In genomic region chr3:72015463-72015862, GRCh38 we compare ENCODE assay signal across 22 cellular contexts.
DNase-seq lines count a peak whose midpoint lies in the region; ATAC-seq, FAIRE-seq and TF ChIP-seq lines count a peak whose summit lies in the region.
"Had no signal": no experiment of that assay in that cellular context is flagged by ENCODE, and none has a peak within 500 bp of the region (broad histone marks: within the 10 kb centered on the region; RNA-seq: fewer than 3 reads in every experiment).

No MANE protein-coding gene starts in this region.

- H3K36me3 Mint-ChIP-seq in endodermal cell (ENCODE audit: low read depth), result no peaks in the 10 kb centered on the region
- H3K36me3 Mint-ChIP-seq: activated naive CD4-positive, alpha-beta T cell treated with anti-CD3 and anti-CD28 coated beads, Interleukin-2, amount 10 ng/mL, durations not matched to agents 7 days and 5 days; CD8-positive, alpha-beta T cell; naive thymus-derived CD8-positive, alpha-beta T cell had no signal

- ATAC-seq in GM18867 (IDR thresholded peaks at IDR 0.05; ENCODE audit: unreplicated experiment), result peak; percentile 55
- ATAC-seq in HG02759 (IDR thresholded peaks at IDR 0.05; ENCODE audit: unreplicated experiment), result peak; percentile 64
- ATAC-seq: activated T-cell treated with anti-CD3 and anti-CD28 coated beads, Interleukin-2, amount 50 U/mL, for 4 hours; CD8-positive, alpha-beta T cell; naive thymus-derived CD8-positive, alpha-beta T cell; PC-3; stimulated activated naive CD8-positive, alpha-beta T cell treated with anti-CD3 and anti-CD28 coated beads, Interleukin-15, amount 100 ng/mL, for 72 hours had no signal

- peaks cover 35% of the 10 kb centered on the region for H3K4me1 Mint-ChIP-seq in endodermal cell
- H3K4me1 Mint-ChIP-seq: activated naive CD4-positive, alpha-beta T cell treated with anti-CD3 and anti-CD28 coated beads, Interleukin-2, amount 10 ng/mL, durations not matched to agents 7 days and 5 days; naive thymus-derived CD8-positive, alpha-beta T cell had no signal

- H3K4me3 Mint-ChIP-seq in endodermal cell, result no peak overlapping the region
- H3K4me3 Mint-ChIP-seq: activated naive CD4-positive, alpha-beta T cell treated with anti-CD3 and anti-CD28 coated beads, Interleukin-2, amount 10 ng/mL, durations not matched to agents 7 days and 5 days; activated T-cell treated with anti-CD3 and anti-CD28 coated beads, Interleukin-2, amount 50 U/mL, for 4 hours; CD8-positive, alpha-beta T cell; naive thymus-derived CD8-positive, alpha-beta T cell; stimulated activated naive CD8-positive, alpha-beta T cell treated with anti-CD3 and anti-CD28 coated beads, Interleukin-15, amount 100 ng/mL, for 72 hours had no signal

- H3K27me3 ChIP-seq in small intestine (ENCODE audit: control insufficient read depth in 2 of 2, insufficient read depth in 2 of 2, low read length in 2 of 2), result no peaks in the 10 kb centered on the region
- no peaks in the 10 kb centered on the region for H3K27me3 ChIP-seq in endodermal cell (ENCODE audit: control insufficient read depth, insufficient read depth, low read length, poor library complexity, severe bottlenecking)
- H3K27me3 ChIP-seq: tibial nerve had no signal

- TF ChIP-seq POLR2A in NB4 (IDR thresholded peaks at IDR 0.05; ENCODE audit: extremely low read depth, insufficient read length), result no peak

- TF ChIP-seq CTCF in NB4 (IDR thresholded peaks at IDR 0.05; ENCODE audit: low read depth, low read length), result no peak
- TF ChIP-seq CTCF in endodermal cell (conservative IDR thresholded peaks at IDR 0.05), result no peak

- no peak overlapping the region for H3K27ac Mint-ChIP-seq in endodermal cell
- H3K27ac Mint-ChIP-seq: activated naive CD4-positive, alpha-beta T cell treated with anti-CD3 and anti-CD28 coated beads, Interleukin-2, amount 10 ng/mL, durations not matched to agents 7 days and 5 days; CD8-positive, alpha-beta T cell; naive thymus-derived CD8-positive, alpha-beta T cell; stimulated activated naive CD8-positive, alpha-beta T cell treated with anti-CD3 and anti-CD28 coated beads, Interleukin-15, amount 100 ng/mL, for 72 hours had no signal

- 52 to 70% (median 53%) methylated on average over 6 of the region's 6 CpGs for WGBS in small intestine, 3 donors
- 91 to 95% methylated on average over 4 to 6 of the region's 6 CpGs for WGBS in endodermal cell (ENCODE audit: insufficient coverage in 1 of 2, insufficient read length in 1 of 2), 2 experiments

- H3K4me1 ChIP-seq in small intestine (ENCODE audit: control insufficient read depth in 2 of 2, insufficient read depth in 1 of 2, low read depth in 1 of 2, low read length in 1 of 2) (no peaks in the 10 kb centered on the region), endodermal cell (ENCODE audit: control insufficient read depth, insufficient read depth, low read length) (peaks cover 4% of the 10 kb centered on the region)
- H3K4me1 ChIP-seq: tibial nerve had no signal

- no peak overlapping the region for H3K9ac ChIP-seq in endodermal cell (ENCODE audit: extremely low read depth, low read length, poor library complexity, severe bottlenecking)

- no peaks in the 10 kb centered on the region for H3K27me3 Mint-ChIP-seq in endodermal cell (ENCODE audit: insufficient read depth)
- H3K27me3 Mint-ChIP-seq: activated naive CD4-positive, alpha-beta T cell treated with anti-CD3 and anti-CD28 coated beads, Interleukin-2, amount 10 ng/mL, durations not matched to agents 7 days and 5 days had no signal

- no peaks in the 10 kb centered on the region for H3K36me3 ChIP-seq in small intestine (ENCODE audit: control insufficient read depth in 2 of 2, insufficient read depth in 2 of 2, low read length in 2 of 2)
- H3K36me3 ChIP-seq in endodermal cell (ENCODE audit: control insufficient read depth, insufficient read depth, low read length), result no peaks in the 10 kb centered on the region
- H3K36me3 ChIP-seq: tibial nerve had no signal

- H3K27ac ChIP-seq in small intestine (ENCODE audit: low read depth in 1 of 2, low read length in 1 of 2) (peak overlapping the region in 1 of 2 donors; percentile 56), endodermal cell (ENCODE audit: low read depth, low read length) (no peak overlapping the region)
- H3K27ac ChIP-seq: tibial nerve had no signal

- no peak for FAIRE-seq in small intestine (lab: Jason Lieb, UNC)
- FAIRE-seq: TTC549 had no signal

- H3K4me3 ChIP-seq in NB4 (ENCODE audit: low read depth, low read length), result no peak overlapping the region
- no peak overlapping the region for H3K4me3 ChIP-seq in small intestine (ENCODE audit: low read depth in 1 of 2, low read length in 2 of 2)
- no peak overlapping the region for H3K4me3 ChIP-seq in endodermal cell (ENCODE audit: low read length)
- H3K4me3 ChIP-seq: tibial nerve had no signal

- H3K9me3 ChIP-seq in small intestine (ENCODE audit: control insufficient read depth, low read depth), result no peaks in the 10 kb centered on the region
- peaks cover 3% of the 10 kb centered on the region for H3K9me3 ChIP-seq in endodermal cell (ENCODE audit: control insufficient read depth, low read length)
- H3K9me3 ChIP-seq: tibial nerve had no signal

- H3K9me3 Mint-ChIP-seq in endodermal cell, result peaks cover 10% of the 10 kb centered on the region
- H3K9me3 Mint-ChIP-seq: activated naive CD4-positive, alpha-beta T cell treated with anti-CD3 and anti-CD28 coated beads, Interleukin-2, amount 10 ng/mL, durations not matched to agents 7 days and 5 days; activated T-cell treated with anti-CD3 and anti-CD28 coated beads, Interleukin-2, amount 50 U/mL, for 4 hours; CD8-positive, alpha-beta T cell; naive thymus-derived CD8-positive, alpha-beta T cell; stimulated activated naive CD8-positive, alpha-beta T cell treated with anti-CD3 and anti-CD28 coated beads, Interleukin-15, amount 100 ng/mL, for 72 hours had no signal

- DNase-seq in NB4 (ENCODE audit: low read depth) (peak; percentile 12), small intestine (peak; percentile 78), dedifferentiated amniotic fluid mesenchymal stem cell (ENCODE audit: extremely low spot score) (no peak), endodermal cell (no peak)
- no peak for DNase-seq in stimulated activated CD4-positive, alpha-beta T cell treated with anti-CD3 and anti-CD28 coated beads, Interleukin-2, amount 100 ng/mL, for 24 hours
- DNase-seq in activated CD4-positive, alpha-beta T cell treated with anti-CD3 and anti-CD28 coated beads for 48 hours, result no peak
- DNase-seq: activated CD4-positive, alpha-beta T cell treated with anti-CD3 and anti-CD28 coated beads for 1 hour; activated naive CD4-positive, alpha-beta T cell treated with anti-CD3 and anti-CD28 coated beads, Interleukin-2, amount 10 ng/mL, durations not matched to agents 7 days and 5 days; activated T-cell treated with anti-CD3 and anti-CD28 coated beads, Interleukin-2, amount 50 U/mL, for 4 hours; aorta; CD8-positive, alpha-beta T cell; GDM1; naive thymus-derived CD8-positive, alpha-beta T cell; NCI-H748 treated with DMSO at 0.1 percent for 48 hours; PC-3; retina; SHP77 treated with DMSO at 0.1 percent for 48 hours; stimulated activated naive CD8-positive, alpha-beta T cell treated with anti-CD3 and anti-CD28 coated beads, Interleukin-15, amount 100 ng/mL, for 72 hours had no signal

Comparison
In these comparisons a context has a peak if more than half of its experiments do, and no peak if none do; other contexts are left out.
1. DNase-seq: peak in NB4 (single experiment) and small intestine (single experiment); none in stimulated activated CD4-positive, alpha-beta T cell treated with anti-CD3 and anti-CD28 coated beads, Interleukin-2, amount 100 ng/mL, for 24 hours (0 of 2), dedifferentiated amniotic fluid mesenchymal stem cell (single experiment), activated CD4-positive, alpha-beta T cell treated with anti-CD3 and anti-CD28 coated beads for 48 hours (single experiment) and endodermal cell (single experiment).